In genomic region chr22:42179616-42180015, GRCh38 we compare ENCODE assay signal across 10 cellular contexts. TPM values are rescaled to one million over a fixed set of nuclear protein-coding genes. Genes with fewer than 3 reads are reported as not detected.
DNase-seq lines count a peak whose midpoint lies in the region; ATAC-seq and TF ChIP-seq lines count a peak whose summit lies in the region.
"Had no signal": no experiment of that assay in that cellular context is flagged by ENCODE, and none has a peak within 500 bp of the region (broad histone marks: within the 10 kb centered on the region; RNA-seq: fewer than 3 reads in every experiment).

No MANE protein-coding gene starts in this region.

- H3K27ac ChIP-seq in upper lobe of right lung = no peak overlapping the region

- H3K27me3 ChIP-seq in upper lobe of right lung = no peaks in the 10 kb centered on the region

- no peak overlapping the region for H3K4me3 ChIP-seq in fibroblast of the aortic adventitia (ENCODE audit: low read depth, low read length)
- no peak overlapping the region for H3K4me3 ChIP-seq in upper lobe of right lung

- peak overlapping the region; percentile 72 for H3K4me3 Mint-ChIP-seq in activated naive CD8-positive, alpha-beta T cell treated with anti-CD3 and anti-CD28 coated beads, Interleukin-2, amount 10 ng/mL, durations not matched to agents 7 days and 5 days
- H3K4me3 Mint-ChIP-seq in activated naive CD8-positive, alpha-beta T cell treated with anti-CD3 and anti-CD28 coated beads, Interleukin-2, amount 50 U/mL, for 24 hours = no peak overlapping the region
- no peak overlapping the region for H3K4me3 Mint-ChIP-seq in activated CD8-positive, alpha-beta T cell treated with anti-CD3 and anti-CD28 coated beads, Interleukin-2, amount 10 ng/mL, durations not matched to agents 7 days and 5 days

- no peaks in the 10 kb centered on the region for H3K36me3 ChIP-seq in upper lobe of right lung

- DNase-seq in activated naive CD8-positive, alpha-beta T cell treated with anti-CD3 and anti-CD28 coated beads, Interleukin-2, amount 10 ng/mL, durations not matched to agents 7 days and 5 days = no peak
- no peak for DNase-seq in activated naive CD8-positive, alpha-beta T cell treated with anti-CD3 and anti-CD28 coated beads, Interleukin-2, amount 50 U/mL, for 24 hours
- no peak for DNase-seq in activated CD8-positive, alpha-beta T cell treated with anti-CD3 and anti-CD28 coated beads, Interleukin-2, amount 10 ng/mL, durations not matched to agents 7 days and 5 days
- DNase-seq in fibroblast of the aortic adventitia (ENCODE audit: low read depth) (peak; percentile 58), upper lobe of right lung (no peak), NOMO-1 (lab: John Stamatoyannopoulos, UW; ENCODE audit: unreplicated experiment in 2 of 2) (no peak)
- no peak for DNase-seq in activated effector memory CD4-positive, alpha-beta T cell treated with Interleukin-2 at 50 U/mL for 16 hours
- DNase-seq: COR-L47 had no signal

- TF ChIP-seq CTCF in fibroblast of the aortic adventitia (IDR thresholded peaks at IDR 0.05; ENCODE audit: insufficient read depth, low read length) (no peak), upper lobe of right lung (IDR thresholded peaks at IDR 0.05) (no peak)

- no peaks in the 10 kb centered on the region for H3K9me3 ChIP-seq in upper lobe of right lung

- peaks cover 33% of the 10 kb centered on the region for H3K36me3 Mint-ChIP-seq in activated naive CD8-positive, alpha-beta T cell treated with anti-CD3 and anti-CD28 coated beads, Interleukin-2, amount 10 ng/mL, durations not matched to agents 7 days and 5 days
- peaks cover 26% of the 10 kb centered on the region for H3K36me3 Mint-ChIP-seq in activated naive CD8-positive, alpha-beta T cell treated with anti-CD3 and anti-CD28 coated beads, Interleukin-2, amount 50 U/mL, for 24 hours (ENCODE audit: low read depth)
- peaks cover 38% of the 10 kb centered on the region for H3K36me3 Mint-ChIP-seq in activated CD8-positive, alpha-beta T cell treated with anti-CD3 and anti-CD28 coated beads, Interleukin-2, amount 10 ng/mL, durations not matched to agents 7 days and 5 days (ENCODE audit: low read depth)

- H3K4me1 ChIP-seq in upper lobe of right lung = no peaks in the 10 kb centered on the region

- no peaks in the 10 kb centered on the region for H3K27me3 Mint-ChIP-seq in activated naive CD8-positive, alpha-beta T cell treated with anti-CD3 and anti-CD28 coated beads, Interleukin-2, amount 10 ng/mL, durations not matched to agents 7 days and 5 days
- H3K27me3 Mint-ChIP-seq in activated naive CD8-positive, alpha-beta T cell treated with anti-CD3 and anti-CD28 coated beads, Interleukin-2, amount 50 U/mL, for 24 hours = no peaks in the 10 kb centered on the region
- no peaks in the 10 kb centered on the region for H3K27me3 Mint-ChIP-seq in activated CD8-positive, alpha-beta T cell treated with anti-CD3 and anti-CD28 coated beads, Interleukin-2, amount 10 ng/mL, durations not matched to agents 7 days and 5 days (ENCODE audit: low read depth)

- ATAC-seq in activated naive CD8-positive, alpha-beta T cell treated with anti-CD3 and anti-CD28 coated beads, Interleukin-2, amount 10 ng/mL, durations not matched to agents 7 days and 5 days (ENCODE audit: low read depth) = no peak
- no peak for ATAC-seq in activated naive CD8-positive, alpha-beta T cell treated with anti-CD3 and anti-CD28 coated beads, Interleukin-2, amount 50 U/mL, for 24 hours
- ATAC-seq in activated CD8-positive, alpha-beta T cell treated with anti-CD3 and anti-CD28 coated beads, Interleukin-2, amount 10 ng/mL, durations not matched to agents 7 days and 5 days = no peak
- ATAC-seq in upper lobe of right lung (no peak), GM19035 (IDR thresholded peaks at IDR 0.05; ENCODE audit: unreplicated experiment) (no peak)
- ATAC-seq: HCT116 had no signal

- CTCF ChIA-PET in activated CD8-positive, alpha-beta T cell treated with anti-CD3 and anti-CD28 coated beads, Interleukin-2, amount 10 ng/mL, durations not matched to agents 7 days and 5 days (lab: Charles Lee) = no interaction called here

- POLR2A ChIA-PET in activated naive CD8-positive, alpha-beta T cell treated with anti-CD3 and anti-CD28 coated beads, Interleukin-2, amount 10 ng/mL, durations not matched to agents 7 days and 5 days (lab: Charles Lee) = interaction anchor here (0.7 kb wide), 1 partner anchor 233 kb away, joined by 4 read pairs; the partner anchor contains the start of gene CENPM
- POLR2A ChIA-PET in activated CD8-positive, alpha-beta T cell treated with anti-CD3 and anti-CD28 coated beads, Interleukin-2, amount 10 ng/mL, durations not matched to agents 7 days and 5 days (lab: Charles Lee) = no interaction called here

- intact Hi-C loops in upper lobe of right lung (cut with DNase I) = no loop called here

- H3K9me3 Mint-ChIP-seq in activated naive CD8-positive, alpha-beta T cell treated with anti-CD3 and anti-CD28 coated beads, Interleukin-2, amount 10 ng/mL, durations not matched to agents 7 days and 5 days = no peaks in the 10 kb centered on the region
- no peaks in the 10 kb centered on the region for H3K9me3 Mint-ChIP-seq in activated naive CD8-positive, alpha-beta T cell treated with anti-CD3 and anti-CD28 coated beads, Interleukin-2, amount 50 U/mL, for 24 hours
- H3K9me3 Mint-ChIP-seq in activated CD8-positive, alpha-beta T cell treated with anti-CD3 and anti-CD28 coated beads, Interleukin-2, amount 10 ng/mL, durations not matched to agents 7 days and 5 days (ENCODE audit: insufficient read depth) = no peaks in the 10 kb centered on the region

- H3K4me1 Mint-ChIP-seq in activated naive CD8-positive, alpha-beta T cell treated with anti-CD3 and anti-CD28 coated beads, Interleukin-2, amount 10 ng/mL, durations not matched to agents 7 days and 5 days = peaks cover 53% of the 10 kb centered on the region
- peaks cover 75% of the 10 kb centered on the region for H3K4me1 Mint-ChIP-seq in activated naive CD8-positive, alpha-beta T cell treated with anti-CD3 and anti-CD28 coated beads, Interleukin-2, amount 50 U/mL, for 24 hours
- H3K4me1 Mint-ChIP-seq in activated CD8-positive, alpha-beta T cell treated with anti-CD3 and anti-CD28 coated beads, Interleukin-2, amount 10 ng/mL, durations not matched to agents 7 days and 5 days (ENCODE audit: low read depth) = peaks cover 64% of the 10 kb centered on the region

- peak overlapping the region; percentile 62 for H3K27ac Mint-ChIP-seq in activated naive CD8-positive, alpha-beta T cell treated with anti-CD3 and anti-CD28 coated beads, Interleukin-2, amount 10 ng/mL, durations not matched to agents 7 days and 5 days
- no peak overlapping the region for H3K27ac Mint-ChIP-seq in activated naive CD8-positive, alpha-beta T cell treated with anti-CD3 and anti-CD28 coated beads, Interleukin-2, amount 50 U/mL, for 24 hours
- peak overlapping the region; percentile 94 for H3K27ac Mint-ChIP-seq in activated CD8-positive, alpha-beta T cell treated with anti-CD3 and anti-CD28 coated beads, Interleukin-2, amount 10 ng/mL, durations not matched to agents 7 days and 5 days

RNA-seq across cellular contexts. Expression of gene CYP2D6, which starts 49.0 kb away (rescaled TPM):
- total RNA-seq in activated naive CD8-positive, alpha-beta T cell treated with anti-CD3 and anti-CD28 coated beads, Interleukin-2, amount 10 ng/mL, durations not matched to agents 7 days and 5 days = 1 to 10 TPM; 3.7 to 4.4 TPM
- 1 to 10 TPM; 2.9 to 3.6 TPM for total RNA-seq in activated CD8-positive, alpha-beta T cell treated with anti-CD3 and anti-CD28 coated beads, Interleukin-2, amount 10 ng/mL, durations not matched to agents 7 days and 5 days
- not detected in 2 replicates for total RNA-seq in fibroblast of the aortic adventitia (ENCODE audit: low replicate concordance)
- total RNA-seq in upper lobe of right lung = 1.0 TPM
